8 cellular contexts compared by ENCODE assay signal in the genomic region with DNA sequence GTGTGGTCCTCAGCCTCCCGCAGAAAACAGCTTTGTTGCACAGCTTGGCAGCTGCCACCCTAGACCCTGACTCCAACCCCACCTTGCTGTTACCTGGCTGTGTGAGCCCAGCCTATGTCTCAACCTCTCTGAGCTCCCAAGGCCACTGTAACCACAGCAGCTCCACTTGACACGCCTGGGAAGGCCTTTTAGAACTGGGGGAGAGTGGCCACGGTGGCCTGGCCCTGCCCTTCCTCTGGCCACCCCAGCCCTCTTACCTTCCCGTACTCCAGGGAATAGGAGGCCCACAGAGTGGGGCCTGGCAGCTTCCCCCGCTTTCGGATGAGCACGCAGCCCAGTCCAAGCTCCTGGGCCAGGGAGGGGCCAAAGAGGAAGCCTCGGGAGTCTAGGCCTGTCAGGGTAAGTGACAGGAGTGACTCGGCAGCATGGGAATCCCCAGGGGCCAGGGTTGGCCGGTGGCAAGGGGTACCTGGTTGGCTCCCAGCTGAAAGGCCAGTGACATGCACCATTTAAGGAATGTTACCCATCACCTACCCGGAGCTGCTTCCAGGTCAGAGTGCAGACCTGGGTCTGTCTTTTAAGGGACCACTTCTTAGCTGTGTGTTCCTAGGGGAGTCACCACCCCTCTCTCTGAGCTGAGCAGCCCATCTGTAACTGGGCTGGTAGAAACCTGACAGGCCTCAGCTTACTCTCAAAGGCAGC. TPM values are rescaled to one million over a fixed set of nuclear protein-coding genes. Genes with fewer than 3 reads are reported as not detected.
DNase-seq lines count a peak whose midpoint lies in the region; ATAC-seq, FAIRE-seq and TF ChIP-seq lines count a peak whose summit lies in the region.

No MANE protein-coding gene starts in this region.

- DNase-seq in CD4-positive, alpha-beta T cell = no peak
- peak; percentile 79 for DNase-seq in Karpas-422
- no peak for DNase-seq in HepG2 (ENCODE audit: low spot score)
- DNase-seq in thyroid gland = no peak
- DNase-seq in central memory CD4-positive, alpha-beta T cell = no peak
- no peak for DNase-seq in stimulated activated naive CD4-positive, alpha-beta T cell treated with Interleukin-2 at 50 U/mL for 16 hours (lab: John Stamatoyannopoulos, UW)
- no peak for DNase-seq in midbrain (lab: John Stamatoyannopoulos, UW)

- WGBS in HepG2 (ENCODE audit: low lambda C conversion rate) = 55% methylated on average over 11 of the region's 11 CpGs
- WGBS in thyroid gland, 2 donors = 30 to 50% methylated on average over 3 to 7 of the region's 11 CpGs

- H3K4me2 ChIP-seq in Karpas-422 (ENCODE audit: low read depth, low read length, poor library complexity, severe bottlenecking) (peak overlapping the region; percentile 79), HepG2 (ENCODE audit: low read depth, low read length) (peak overlapping the region; percentile 98)

- TF ChIP-seq CTCF in CD4-positive, alpha-beta T cell (IDR thresholded peaks at IDR 0.05) = no peak
- no peak for TF ChIP-seq CTCF in HepG2 (CRISPR knock-in tag; IDR thresholded peaks at IDR 0.05)
- no peak for TF ChIP-seq CTCF in thyroid gland (IDR thresholded peaks at IDR 0.05)

- H3K27me3 Mint-ChIP-seq in CD4-positive, alpha-beta T cell = no peaks in the 10 kb centered on the region
- no peaks in the 10 kb centered on the region for H3K27me3 Mint-ChIP-seq in activated naive CD8-positive, alpha-beta T cell

- intact Hi-C loops in CD4-positive, alpha-beta T cell (cut with DNase I, micrococcal nuclease) = no loop called here
- intact Hi-C loops in HepG2 (cut with micrococcal nuclease; ENCODE audit: unreplicated experiment) = loop anchor here (5.0 kb wide), 1 partner anchor 53 kb away; no protein-coding TSS in a partner anchor
- intact Hi-C loops in thyroid gland (cut with DNase I) = loop anchor here (5.0 to 10.0 kb wide), 3 partner anchors 47 to 404 kb away; a partner anchor contains a TSS

- no peaks in the 10 kb centered on the region for H3K9me3 Mint-ChIP-seq in CD4-positive, alpha-beta T cell
- H3K9me3 Mint-ChIP-seq in activated naive CD8-positive, alpha-beta T cell (ENCODE audit: low read depth) = no peaks in the 10 kb centered on the region

- peaks cover 28% of the 10 kb centered on the region for H3K4me1 ChIP-seq in Karpas-422 (ENCODE audit: low read length)
- peaks cover 29% of the 10 kb centered on the region for H3K4me1 ChIP-seq in HepG2 (ENCODE audit: insufficient read depth, low read length)
- peaks cover 19 to 29% of the 10 kb centered on the region in 2 donors for H3K4me1 ChIP-seq in thyroid gland

- H3K4me3 ChIP-seq in Karpas-422 (ENCODE audit: low read length) = peak overlapping the region; percentile 88
- H3K4me3 ChIP-seq in HepG2 (replicated peaks in 1 of 3; ENCODE audit: insufficient read depth in 1 of 3, low read depth in 2 of 3, low read length in 3 of 3) = peak overlapping the region; percentile 72 to 90 (median 74)
- H3K4me3 ChIP-seq in thyroid gland (replicated peaks in 1 of 3) = peak overlapping the region in 1 of 3 donors; percentile 65

- H3K9ac ChIP-seq in Karpas-422 (ENCODE audit: low read length) (peak overlapping the region; percentile 88), HepG2 (ENCODE audit: insufficient read depth, low read depth, low read length) (peak overlapping the region; percentile 90)

- in situ Hi-C loops in HepG2 (cut with HindIII; ENCODE audit: extremely low pct_ligation_motif_present, low pct_unique_long_range_greater_than_20kb) = loop anchor here (5.0 kb wide), 1 partner anchor 47 kb away; a partner anchor contains a TSS

- H3K79me2 ChIP-seq in Karpas-422 (ENCODE audit: low read length) (peaks cover 22% of the 10 kb centered on the region), HepG2 (ENCODE audit: insufficient read depth, low read length) (peaks cover 22% of the 10 kb centered on the region)

- no peak overlapping the region for H3K27ac ChIP-seq in CD4-positive, alpha-beta T cell (ENCODE audit: low read depth, low read length)
- peak overlapping the region; percentile 79 for H3K27ac ChIP-seq in Karpas-422 (ENCODE audit: low read length)
- peak overlapping the region; percentile 76 for H3K27ac ChIP-seq in HepG2 (ENCODE audit: extremely low read length, insufficient read depth, low read length)
- H3K27ac ChIP-seq in thyroid gland = peak overlapping the region in 2 of 3 donors; percentile 73 to 94

- no peak for ATAC-seq in CD4-positive, alpha-beta T cell (ENCODE audit: poor library complexity)
- ATAC-seq in HepG2 = peak; percentile 0; the same call in 2 of the 3 replicates

- H4K20me1 ChIP-seq in Karpas-422 (ENCODE audit: insufficient read depth, low read depth, low read length) = peaks cover 32% of the 10 kb centered on the region; the same call in 1 of the 2 replicates
- peaks cover 14% of the 10 kb centered on the region; the same call in 1 of the 2 replicates for H4K20me1 ChIP-seq in HepG2 (ENCODE audit: insufficient read depth, low read length)

- no peak overlapping the region for H2AFZ ChIP-seq in Karpas-422 (ENCODE audit: low read length)
- H2AFZ ChIP-seq in HepG2 (ENCODE audit: low read length) = no peak overlapping the region

- no TSS peak for BruUV-seq in HepG2 (replicated peaks; lab: Mats Ljungman, UMichigan)

- no peak for TF ChIP-seq EP300 in HepG2 (IDR thresholded peaks at IDR 0.05; ENCODE audit: low read depth in 2 of 2, low read length in 2 of 2)
- no peak for TF ChIP-seq EP300 in HepG2 (CRISPR knock-in tag; IDR thresholded peaks at IDR 0.05; ENCODE audit: borderline replicate concordance)

- peaks cover 8% of the 10 kb centered on the region for H3K36me3 Mint-ChIP-seq in CD4-positive, alpha-beta T cell (ENCODE audit: low read depth)
- H3K36me3 Mint-ChIP-seq in activated naive CD8-positive, alpha-beta T cell = no peaks in the 10 kb centered on the region

- H3K9me2 ChIP-seq in Karpas-422 (replicated peaks; ENCODE audit: insufficient read depth, low read length) = no peaks in the 10 kb centered on the region

- TF ChIP-seq RAD21 in HepG2 (CRISPR knock-in tag; IDR thresholded peaks at IDR 0.05) = no peak

- no peaks in the 10 kb centered on the region for H3K27me3 ChIP-seq in CD4-positive, alpha-beta T cell (ENCODE audit: control insufficient read depth, insufficient read depth, low read length)
- H3K27me3 ChIP-seq in Karpas-422 (ENCODE audit: low read length) = no peaks in the 10 kb centered on the region
- no peaks in the 10 kb centered on the region for H3K27me3 ChIP-seq in HepG2 (ENCODE audit: control insufficient read depth in 1 of 2, insufficient read depth in 2 of 2, low read length in 2 of 2)
- no peaks in the 10 kb centered on the region for H3K27me3 ChIP-seq in thyroid gland

- peak overlapping the region; percentile 95 for H3K27ac Mint-ChIP-seq in CD4-positive, alpha-beta T cell
- peak overlapping the region; percentile 92 for H3K27ac Mint-ChIP-seq in activated naive CD8-positive, alpha-beta T cell

- POLR2A ChIA-PET in CD4-positive, alpha-beta T cell (lab: Charles Lee) = interaction anchor here (1.0 to 5.5 kb wide), 8 partner anchors 14 to 407 kb away, joined by 3 to 67 read pairs (median 14); a partner anchor contains a TSS
- POLR2A ChIA-PET in HepG2 (lab: Yijun Ruan, JAX) = interaction anchor here (1.5 to 4.9 kb wide), 9 partner anchors 10 to 407 kb away, joined by 3 to 36 read pairs (median 11); a partner anchor contains a TSS

- FAIRE-seq in HepG2 (lab: Jason Lieb, UNC) = no peak

- peak overlapping the region; percentile 99 for H3K4me3 Mint-ChIP-seq in CD4-positive, alpha-beta T cell
- H3K4me3 Mint-ChIP-seq in activated naive CD8-positive, alpha-beta T cell = peak overlapping the region; percentile 94

- H3K9me3 ChIP-seq in CD4-positive, alpha-beta T cell (ENCODE audit: control insufficient read depth, low read length) = no peaks in the 10 kb centered on the region
- H3K9me3 ChIP-seq in Karpas-422 (ENCODE audit: low read length) (peaks cover 3% of the 10 kb centered on the region), HepG2 (ENCODE audit: low read length) (no peaks in the 10 kb centered on the region), thyroid gland (no peaks in the 10 kb centered on the region)

- H3K4me1 Mint-ChIP-seq in CD4-positive, alpha-beta T cell (ENCODE audit: low read depth) = peaks cover 4% of the 10 kb centered on the region
- H3K4me1 Mint-ChIP-seq in activated naive CD8-positive, alpha-beta T cell (ENCODE audit: low read depth) = peaks cover 7% of the 10 kb centered on the region

- TF ChIP-seq POLR2A in HepG2 (IDR thresholded peaks at IDR 0.05; ENCODE audit: insufficient read depth in 1 of 2, low read depth in 2 of 2, low read length in 2 of 2) (peak in 1 of 2 experiments; percentile 49; a peak in 1 of 4 replicates), thyroid gland (IDR thresholded peaks at IDR 0.05) (no peak)

- H3K36me3 ChIP-seq in Karpas-422 (ENCODE audit: insufficient read depth, low read length) (peaks cover 22% of the 10 kb centered on the region; the same call in 1 of the 2 replicates), HepG2 (replicated peaks in 1 of 2; ENCODE audit: control insufficient read depth in 1 of 2, insufficient read depth in 2 of 2, low read length in 2 of 2) (peaks cover 13 to 43% of the 10 kb centered on the region in 2 experiments), thyroid gland (peaks cover 0 to 11% of the 10 kb centered on the region in 2 donors)

- CTCF ChIA-PET in CD4-positive, alpha-beta T cell (lab: Charles Lee) = interaction anchor here (1.3 to 4.2 kb wide), 3 partner anchors 28 to 73 kb away, joined by 3 to 19 read pairs (median 16); a partner anchor contains a TSS
- CTCF ChIA-PET in HepG2 (lab: Yijun Ruan, JAX; ENCODE audit: low intra/inter-chr PET ratio, low total read pairs) = no interaction called here

RNA-seq across cellular contexts. Expression of a gene that starts 1.4 kb away (rescaled TPM):
- 100 to 1,000 TPM; 153 to 154 TPM for total RNA-seq in CD4-positive, alpha-beta T cell
- total RNA-seq in Karpas-422 (2014; rRNA removed; shearing (Covaris generic); ENCODE audit: low replicate concordance) = 193 and 232 TPM in 2 replicates
- total RNA-seq in HepG2 (2016; rRNA removed; fragmentation: Illumina TruSeq; extraction: Trizol) (242 and 274 TPM in 2 replicates), thyroid gland (100 to 1,000 TPM in 3 of 4 donors, 10 to 100 TPM in 1; 88.9 to 182 (median 118) TPM)
- 163 and 167 TPM in 2 replicates for total RNA-seq in HepG2 (2016; cell fraction: cytosol; rRNA removed; fragmentation: Illumina TruSeq; extraction: Trizol; ENCODE audit: low read depth)
- 238 and 275 TPM in 2 replicates for total RNA-seq in HepG2 (2016; cell fraction: insoluble cytoplasmic fraction; rRNA removed; fragmentation: Illumina TruSeq; extraction: Trizol)
- 188 and 208 TPM in 2 replicates for total RNA-seq in HepG2 (2016; cell fraction: membrane; rRNA removed; fragmentation: Illumina TruSeq; extraction: Trizol)
- total RNA-seq in HepG2 (2016; cell fraction: nucleus; rRNA removed; fragmentation: Illumina TruSeq; extraction: Trizol) = 99.7 and 110 TPM in 2 replicates
- polyA plus RNA-seq in HepG2 (2011; rRNA removed) = 155 and 210 TPM in 2 replicates
- 94.2 and 153 TPM in 2 replicates for polyA plus RNA-seq in HepG2 (2011; cell fraction: cytosol; rRNA removed)
- 101 and 126 TPM in 2 replicates for polyA plus RNA-seq in HepG2 (2011; cell fraction: nucleus; rRNA removed)
- 136 and 175 TPM in 2 replicates for polyA plus RNA-seq in HepG2 (2012)
- polyA plus RNA-seq in HepG2 (2016; cell fraction: cytosol; fragmentation: Illumina TruSeq; extraction: Trizol; ENCODE audit: low read depth) = 172 and 184 TPM in 2 replicates
- 339 and 349 TPM in 2 replicates for polyA plus RNA-seq in HepG2 (2016; cell fraction: insoluble cytoplasmic fraction; fragmentation: Illumina TruSeq; extraction: Trizol; ENCODE audit: low read depth)
- polyA plus RNA-seq in HepG2 (2016; cell fraction: membrane; fragmentation: Illumina TruSeq; extraction: Trizol; ENCODE audit: low read depth) = 196 and 203 TPM in 2 replicates
- polyA plus RNA-seq in HepG2 (2016; cell fraction: nucleus; fragmentation: Illumina TruSeq; extraction: Trizol; ENCODE audit: insufficient read depth, low read depth) = 192 and 201 TPM in 2 replicates
- polyA minus RNA-seq in HepG2 (2011; rRNA and poly(A)+ RNA removed; ENCODE audit: low replicate concordance) = 83.2 and 86.7 TPM in 2 replicates
- 75.3 and 84.8 TPM in 2 replicates for polyA minus RNA-seq in HepG2 (2011; cell fraction: cytosol; rRNA and poly(A)+ RNA removed)
- 35.7 and 49.8 TPM in 2 replicates for polyA minus RNA-seq in HepG2 (2011; cell fraction: nucleus; rRNA and poly(A)+ RNA removed)

RNA-seq across cellular contexts. Expression of a gene that starts 6.7 kb away (rescaled TPM):
- total RNA-seq in CD4-positive, alpha-beta T cell = 1 to 10 TPM in 1 of 2 experiments, under 1 TPM in 1; 0.47 to 1.0 TPM
- 20.4 and 40.3 TPM in 2 replicates for total RNA-seq in Karpas-422 (2014; rRNA removed; shearing (Covaris generic); ENCODE audit: low replicate concordance)
- total RNA-seq in HepG2 (2016; rRNA removed; fragmentation: Illumina TruSeq; extraction: Trizol) (16.5 and 23.1 TPM in 2 replicates), thyroid gland (1 to 10 TPM in 2 of 4 donors, under 1 TPM in 2; 0.33 to 1.8 (median 0.99) TPM)
- total RNA-seq in HepG2 (2016; cell fraction: cytosol; rRNA removed; fragmentation: Illumina TruSeq; extraction: Trizol; ENCODE audit: low read depth) = 14.3 and 18.2 TPM in 2 replicates
- total RNA-seq in HepG2 (2016; cell fraction: insoluble cytoplasmic fraction; rRNA removed; fragmentation: Illumina TruSeq; extraction: Trizol) = 15.0 and 21.7 TPM in 2 replicates
- total RNA-seq in HepG2 (2016; cell fraction: membrane; rRNA removed; fragmentation: Illumina TruSeq; extraction: Trizol) = 30.9 and 31.0 TPM in 2 replicates
- total RNA-seq in HepG2 (2016; cell fraction: nucleus; rRNA removed; fragmentation: Illumina TruSeq; extraction: Trizol) = 12.6 and 18.8 TPM in 2 replicates
- polyA plus RNA-seq in HepG2 (2011; rRNA removed) = 17.9 and 23.8 TPM in 2 replicates
- 15.0 and 37.3 TPM in 2 replicates for polyA plus RNA-seq in HepG2 (2011; cell fraction: cytosol; rRNA removed)
- polyA plus RNA-seq in HepG2 (2011; cell fraction: nucleus; rRNA removed) = 29.6 and 46.8 TPM in 2 replicates
- 13.5 and 17.6 TPM in 2 replicates for polyA plus RNA-seq in HepG2 (2012)
- 18.5 and 24.2 TPM in 2 replicates for polyA plus RNA-seq in HepG2 (2016; cell fraction: cytosol; fragmentation: Illumina TruSeq; extraction: Trizol; ENCODE audit: low read depth)
- 22.4 and 29.0 TPM in 2 replicates for polyA plus RNA-seq in HepG2 (2016; cell fraction: insoluble cytoplasmic fraction; fragmentation: Illumina TruSeq; extraction: Trizol; ENCODE audit: low read depth)
- 25.4 and 37.1 TPM in 2 replicates for polyA plus RNA-seq in HepG2 (2016; cell fraction: membrane; fragmentation: Illumina TruSeq; extraction: Trizol; ENCODE audit: low read depth)
- 34.6 and 39.8 TPM in 2 replicates for polyA plus RNA-seq in HepG2 (2016; cell fraction: nucleus; fragmentation: Illumina TruSeq; extraction: Trizol; ENCODE audit: insufficient read depth, low read depth)
- polyA minus RNA-seq in HepG2 (2011; rRNA and poly(A)+ RNA removed; ENCODE audit: low replicate concordance) = 25.0 and 71.0 TPM in 2 replicates
- 28.6 and 52.8 TPM in 2 replicates for polyA minus RNA-seq in HepG2 (2011; cell fraction: cytosol; rRNA and poly(A)+ RNA removed)
- 6.7 and 8.8 TPM in 2 replicates for polyA minus RNA-seq in HepG2 (2011; cell fraction: nucleus; rRNA and poly(A)+ RNA removed)

RNA-seq across cellular contexts. Expression of a gene that starts 25.3 kb away (rescaled TPM):
- total RNA-seq in CD4-positive, alpha-beta T cell = 100 to 1,000 TPM; 142 to 146 TPM
- 1.8 and 2.1 TPM in 2 replicates for total RNA-seq in Karpas-422 (2014; rRNA removed; shearing (Covaris generic); ENCODE audit: low replicate concordance)
- total RNA-seq in HepG2 (2016; rRNA removed; fragmentation: Illumina TruSeq; extraction: Trizol) = 32.5 and 85.0 TPM in 2 replicates
- total RNA-seq in HepG2 (2016; cell fraction: cytosol; rRNA removed; fragmentation: Illumina TruSeq; extraction: Trizol; ENCODE audit: low read depth) = 42.1 and 42.4 TPM in 2 replicates
- 27.7 and 89.8 TPM in 2 replicates for total RNA-seq in HepG2 (2016; cell fraction: insoluble cytoplasmic fraction; rRNA removed; fragmentation: Illumina TruSeq; extraction: Trizol)
- total RNA-seq in HepG2 (2016; cell fraction: membrane; rRNA removed; fragmentation: Illumina TruSeq; extraction: Trizol) = 37.0 TPM in 2 replicates
- total RNA-seq in HepG2 (2016; cell fraction: nucleus; rRNA removed; fragmentation: Illumina TruSeq; extraction: Trizol) = 117 and 146 TPM in 2 replicates
- polyA plus RNA-seq in HepG2 (2011; rRNA removed) = 67.9 and 93.5 TPM in 2 replicates
- 42.8 and 69.2 TPM in 2 replicates for polyA plus RNA-seq in HepG2 (2011; cell fraction: cytosol; rRNA removed)
- 643 and 860 TPM in 2 replicates for polyA plus RNA-seq in HepG2 (2011; cell fraction: nucleus; rRNA removed)
- polyA plus RNA-seq in HepG2 (2012) = 52.4 and 78.3 TPM in 2 replicates
- polyA plus RNA-seq in HepG2 (2016; cell fraction: cytosol; fragmentation: Illumina TruSeq; extraction: Trizol; ENCODE audit: low read depth) = 12.7 and 13.6 TPM in 2 replicates
- polyA plus RNA-seq in HepG2 (2016; cell fraction: insoluble cytoplasmic fraction; fragmentation: Illumina TruSeq; extraction: Trizol; ENCODE audit: low read depth) = 33.4 and 36.7 TPM in 2 replicates
- polyA plus RNA-seq in HepG2 (2016; cell fraction: membrane; fragmentation: Illumina TruSeq; extraction: Trizol; ENCODE audit: low read depth) = 20.6 and 22.7 TPM in 2 replicates
- polyA plus RNA-seq in HepG2 (2016; cell fraction: nucleus; fragmentation: Illumina TruSeq; extraction: Trizol; ENCODE audit: insufficient read depth, low read depth) = 296 and 336 TPM in 2 replicates
- polyA minus RNA-seq in HepG2 (2011; rRNA and poly(A)+ RNA removed; ENCODE audit: low replicate concordance) = 101 and 184 TPM in 2 replicates
- 44.8 and 52.9 TPM in 2 replicates for polyA minus RNA-seq in HepG2 (2011; cell fraction: cytosol; rRNA and poly(A)+ RNA removed)
- polyA minus RNA-seq in HepG2 (2011; cell fraction: nucleus; rRNA and poly(A)+ RNA removed) = 89.5 and 109 TPM in 2 replicates
- total RNA-seq in thyroid gland = 100 to 1,000 TPM in 3 of 4 donors, 10 to 100 TPM in 1; 81.2 to 145 (median 113) TPM

RNA-seq across cellular contexts. Expression of a gene that starts 46.4 kb away (rescaled TPM):
- total RNA-seq in CD4-positive, alpha-beta T cell = 10 to 100 TPM; 18.4 to 19.7 TPM
- total RNA-seq in Karpas-422 (2014; rRNA removed; shearing (Covaris generic); ENCODE audit: low replicate concordance) = 18.1 and 26.8 TPM in 2 replicates
- 2.8 and 9.2 TPM in 2 replicates for total RNA-seq in HepG2 (2016; rRNA removed; fragmentation: Illumina TruSeq; extraction: Trizol)
- total RNA-seq in HepG2 (2016; cell fraction: cytosol; rRNA removed; fragmentation: Illumina TruSeq; extraction: Trizol; ENCODE audit: low read depth) = 3.6 and 3.7 TPM in 2 replicates
- total RNA-seq in HepG2 (2016; cell fraction: insoluble cytoplasmic fraction; rRNA removed; fragmentation: Illumina TruSeq; extraction: Trizol) = 2.6 and 11.0 TPM in 2 replicates
- total RNA-seq in HepG2 (2016; cell fraction: membrane; rRNA removed; fragmentation: Illumina TruSeq; extraction: Trizol) = 4.2 and 5.1 TPM in 2 replicates
- total RNA-seq in HepG2 (2016; cell fraction: nucleus; rRNA removed; fragmentation: Illumina TruSeq; extraction: Trizol) = 12.2 and 14.1 TPM in 2 replicates
- polyA plus RNA-seq in HepG2 (2011; rRNA removed) = 9.5 and 9.8 TPM in 2 replicates
- 7.1 and 10.3 TPM in 2 replicates for polyA plus RNA-seq in HepG2 (2011; cell fraction: cytosol; rRNA removed)
- 30.6 and 39.2 TPM in 2 replicates for polyA plus RNA-seq in HepG2 (2011; cell fraction: nucleus; rRNA removed)
- 8.2 and 13.0 TPM in 2 replicates for polyA plus RNA-seq in HepG2 (2012)
- polyA plus RNA-seq in HepG2 (2016; cell fraction: cytosol; fragmentation: Illumina TruSeq; extraction: Trizol; ENCODE audit: low read depth) = 2.4 and 2.8 TPM in 2 replicates
- polyA plus RNA-seq in HepG2 (2016; cell fraction: insoluble cytoplasmic fraction; fragmentation: Illumina TruSeq; extraction: Trizol; ENCODE audit: low read depth) = 4.4 and 4.7 TPM in 2 replicates
- 4.1 and 4.7 TPM in 2 replicates for polyA plus RNA-seq in HepG2 (2016; cell fraction: membrane; fragmentation: Illumina TruSeq; extraction: Trizol; ENCODE audit: low read depth)
- 27.3 and 29.9 TPM in 2 replicates for polyA plus RNA-seq in HepG2 (2016; cell fraction: nucleus; fragmentation: Illumina TruSeq; extraction: Trizol; ENCODE audit: insufficient read depth, low read depth)
- 11.5 and 13.9 TPM in 2 replicates for polyA minus RNA-seq in HepG2 (2011; rRNA and poly(A)+ RNA removed; ENCODE audit: low replicate concordance)
- 5.2 and 6.1 TPM in 2 replicates for polyA minus RNA-seq in HepG2 (2011; cell fraction: cytosol; rRNA and poly(A)+ RNA removed)
- polyA minus RNA-seq in HepG2 (2011; cell fraction: nucleus; rRNA and poly(A)+ RNA removed) = 13.4 and 18.0 TPM in 2 replicates
- total RNA-seq in thyroid gland = 10 to 100 TPM; 14.4 to 41.9 (median 33.0) TPM

RNA-seq across cellular contexts. Expression of a gene that starts 46.6 kb away (rescaled TPM):
- 10 to 100 TPM; 48.0 to 48.2 TPM for total RNA-seq in CD4-positive, alpha-beta T cell
- 58.0 and 84.6 TPM in 2 replicates for total RNA-seq in Karpas-422 (2014; rRNA removed; shearing (Covaris generic); ENCODE audit: low replicate concordance)
- 107 and 158 TPM in 2 replicates for total RNA-seq in HepG2 (2016; rRNA removed; fragmentation: Illumina TruSeq; extraction: Trizol)
- 39.7 and 49.5 TPM in 2 replicates for total RNA-seq in HepG2 (2016; cell fraction: cytosol; rRNA removed; fragmentation: Illumina TruSeq; extraction: Trizol; ENCODE audit: low read depth)
- 117 and 161 TPM in 2 replicates for total RNA-seq in HepG2 (2016; cell fraction: insoluble cytoplasmic fraction; rRNA removed; fragmentation: Illumina TruSeq; extraction: Trizol)
- 55.4 and 64.8 TPM in 2 replicates for total RNA-seq in HepG2 (2016; cell fraction: membrane; rRNA removed; fragmentation: Illumina TruSeq; extraction: Trizol)
- 54.9 and 68.3 TPM in 2 replicates for total RNA-seq in HepG2 (2016; cell fraction: nucleus; rRNA removed; fragmentation: Illumina TruSeq; extraction: Trizol)
- 94.9 and 96.3 TPM in 2 replicates for polyA plus RNA-seq in HepG2 (2011; rRNA removed)
- polyA plus RNA-seq in HepG2 (2011; cell fraction: cytosol; rRNA removed) = 49.7 and 65.0 TPM in 2 replicates
- 60.0 and 63.3 TPM in 2 replicates for polyA plus RNA-seq in HepG2 (2011; cell fraction: nucleus; rRNA removed)
- 72.5 and 94.4 TPM in 2 replicates for polyA plus RNA-seq in HepG2 (2012)
- polyA plus RNA-seq in HepG2 (2016; cell fraction: cytosol; fragmentation: Illumina TruSeq; extraction: Trizol; ENCODE audit: low read depth) = 51.9 and 69.2 TPM in 2 replicates
- 217 and 222 TPM in 2 replicates for polyA plus RNA-seq in HepG2 (2016; cell fraction: insoluble cytoplasmic fraction; fragmentation: Illumina TruSeq; extraction: Trizol; ENCODE audit: low read depth)
- polyA plus RNA-seq in HepG2 (2016; cell fraction: membrane; fragmentation: Illumina TruSeq; extraction: Trizol; ENCODE audit: low read depth) = 75.4 and 76.3 TPM in 2 replicates
- 124 and 134 TPM in 2 replicates for polyA plus RNA-seq in HepG2 (2016; cell fraction: nucleus; fragmentation: Illumina TruSeq; extraction: Trizol; ENCODE audit: insufficient read depth, low read depth)
- 63.0 and 105 TPM in 2 replicates for polyA minus RNA-seq in HepG2 (2011; rRNA and poly(A)+ RNA removed; ENCODE audit: low replicate concordance)
- polyA minus RNA-seq in HepG2 (2011; cell fraction: cytosol; rRNA and poly(A)+ RNA removed) = 10.9 and 13.1 TPM in 2 replicates
- 45.4 and 54.3 TPM in 2 replicates for polyA minus RNA-seq in HepG2 (2011; cell fraction: nucleus; rRNA and poly(A)+ RNA removed)
- total RNA-seq in thyroid gland = 10 to 100 TPM; 18.9 to 50.4 (median 43.8) TPM

Comparison
In these comparisons a context has a peak if more than half of its experiments do, and no peak if none do; other contexts are left out.
1. intact Hi-C loops: an anchor here in HepG2 (5.0 kb wide) and thyroid gland (5.0 to 10.0 kb wide); none called in CD4-positive, alpha-beta T cell.